Comparison of ENCODE assay signal across 26 cellular contexts in the genomic region with DNA sequence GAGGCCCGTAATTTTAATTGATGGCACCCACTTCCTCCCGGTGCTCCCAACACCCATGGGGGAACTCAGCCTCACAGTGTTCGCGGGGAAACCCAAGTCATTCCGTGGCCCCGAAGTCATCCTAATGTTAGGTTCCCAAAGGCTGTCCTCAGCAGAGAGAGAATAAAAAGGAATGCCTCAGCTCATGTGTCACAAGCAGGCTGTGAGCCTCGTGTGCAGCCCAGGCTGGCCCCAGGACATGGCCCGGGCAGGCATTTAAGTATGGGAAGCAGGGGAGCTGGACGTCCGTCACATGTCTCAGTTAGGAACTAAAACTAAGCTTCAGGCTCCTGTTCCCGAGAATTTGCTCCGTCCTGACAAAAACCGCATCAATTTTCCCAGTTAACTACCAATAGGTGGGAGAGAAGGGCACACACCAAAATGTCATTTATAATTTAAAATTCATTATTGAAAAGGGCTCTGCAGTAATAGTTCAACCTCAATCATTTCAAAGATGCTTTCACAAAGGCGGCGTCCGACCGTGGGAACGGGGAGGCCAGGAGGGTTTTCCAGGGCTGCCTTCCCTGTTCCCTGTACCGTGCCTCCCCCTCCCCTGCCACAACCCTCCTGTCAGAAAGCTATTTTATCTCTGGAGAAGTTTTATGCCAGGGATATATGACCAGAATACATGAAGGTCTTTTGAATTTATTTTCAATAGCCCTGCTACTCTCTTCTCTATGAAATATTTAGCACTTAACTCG.
DNase-seq lines count a peak whose midpoint lies in the region; ATAC-seq, FAIRE-seq and TF ChIP-seq lines count a peak whose summit lies in the region.
"Had no signal": no experiment of that assay in that cellular context is flagged by ENCODE, and none has a peak within 500 bp of the region (broad histone marks: within the 10 kb centered on the region; RNA-seq: fewer than 3 reads in every experiment).

No MANE protein-coding gene starts in this region.

- 27 to 38% methylated on average over 20 of the region's 20 CpGs for WGBS in aorta, 2 donors

- H3K27ac ChIP-seq in thoracic aorta: no peak overlapping the region
- no peak overlapping the region for H3K27ac ChIP-seq in aorta (ENCODE audit: low read depth in 1 of 2, low read length in 2 of 2)
- H3K27ac ChIP-seq: A549; BLaER1 treated with 17β-estradiol and CSF1 and Interleukin-3, amounts not matched to agents 10 nM and 100 nM; RWPE1 had no signal

- no peaks in the 10 kb centered on the region for H3K36me3 ChIP-seq in thoracic aorta
- H3K36me3 ChIP-seq in aorta (ENCODE audit: control insufficient read depth in 1 of 2, insufficient read depth in 2 of 2, low read length in 1 of 2): no peaks in the 10 kb centered on the region
- H3K36me3 ChIP-seq: BLaER1 treated with 17β-estradiol and CSF1 and Interleukin-3, amounts not matched to agents 10 nM and 100 nM had no signal

- no peak for FAIRE-seq in RCC 7860 (lab: Jason Lieb, UNC)
- FAIRE-seq: A549, GM12891, H54 had no signal

- DNase-seq in T-helper 17 cell: no peak
- DNase-seq in islet precursor cell: peak; percentile 86
- DNase-seq in nephron progenitor cell: peak; percentile 19
- no peak for DNase-seq in thoracic aorta (ENCODE audit: low spot score)
- DNase-seq in aorta: no peak
- no peak for DNase-seq in activated CD8-positive, alpha-beta memory T cell treated with anti-CD3 and anti-CD28 coated beads, Interleukin-2, amount 50 U/mL, for 48 hours
- no peak for DNase-seq in RCC 7860 (ENCODE audit: low spot score)
- DNase-seq: AML-193; CD4-positive, alpha-beta T cell; COR-L47; EL; GF-D8; KBM-7; MM.1S; NCI-H1048; NCI-H1417; NCI-H1694; NCI-H2029 treated with DMSO at 0.1 percent for 48 hours; NCI-H226; NCI-H510A; SHP77 had no signal

- no peak for ATAC-seq in T-helper 17 cell
- ATAC-seq in thoracic aorta (ENCODE audit: insufficient number of reproducible peaks, low FRiP score, low read depth): peak; percentile 23
- ATAC-seq in aorta (ENCODE audit: low FRiP score): no peak
- ATAC-seq: A549 had no signal

- H3K27me3 ChIP-seq in thoracic aorta (replicated peaks; ENCODE audit: insufficient read depth) (no peaks in the 10 kb centered on the region), aorta (ENCODE audit: control insufficient read depth in 1 of 2, insufficient read depth in 2 of 2, low read length in 1 of 2) (peaks cover 0 to 6% of the 10 kb centered on the region in 2 donors)
- H3K27me3 ChIP-seq: BLaER1 treated with 17β-estradiol and CSF1 and Interleukin-3, amounts not matched to agents 10 nM and 100 nM had no signal

- H3K4me3 ChIP-seq in thoracic aorta: no peak overlapping the region
- no peak overlapping the region for H3K4me3 ChIP-seq in aorta (ENCODE audit: low read length in 2 of 2)
- H3K4me3 ChIP-seq: A549; BLaER1 treated with 17β-estradiol and CSF1 and Interleukin-3, amounts not matched to agents 10 nM and 100 nM had no signal

- peak overlapping the region; percentile 78 for H3K27ac Mint-ChIP-seq in T-helper 17 cell
- H3K27ac Mint-ChIP-seq in nephron progenitor cell: no peak overlapping the region
- H3K27ac Mint-ChIP-seq: CD4-positive, alpha-beta T cell had no signal

- H3K4me1 Mint-ChIP-seq in T-helper 17 cell (peaks cover 24% of the 10 kb centered on the region), nephron progenitor cell (peaks cover 32% of the 10 kb centered on the region)

- H3K9me3 ChIP-seq in T-helper 17 cell (ENCODE audit: control insufficient read depth, low read length, poor library complexity, severe bottlenecking) (no peaks in the 10 kb centered on the region), thoracic aorta (no peaks in the 10 kb centered on the region), aorta (ENCODE audit: control insufficient read depth, low read length) (no peaks in the 10 kb centered on the region)
- H3K9me3 ChIP-seq: A549; BLaER1 treated with 17β-estradiol and CSF1 and Interleukin-3, amounts not matched to agents 10 nM and 100 nM had no signal

- no peaks in the 10 kb centered on the region for H3K9me3 Mint-ChIP-seq in nephron progenitor cell
- H3K9me3 Mint-ChIP-seq: CD4-positive, alpha-beta T cell had no signal

- intact Hi-C loops in aorta (cut with DNase I): no loop called here

- H3K4me1 ChIP-seq in thoracic aorta (ENCODE audit: control insufficient read depth in 1 of 2, low read depth in 2 of 2) (no peaks in the 10 kb centered on the region), aorta (ENCODE audit: control insufficient read depth in 1 of 2, insufficient read depth in 2 of 2, low read length in 2 of 2) (no peaks in the 10 kb centered on the region)
- H3K4me1 ChIP-seq: A549 had no signal

- H3K27me3 Mint-ChIP-seq in T-helper 17 cell (peaks cover 15% of the 10 kb centered on the region), nephron progenitor cell (ENCODE audit: low read depth, poor library complexity) (peaks cover 25% of the 10 kb centered on the region)

- H3K36me3 Mint-ChIP-seq in T-helper 17 cell (ENCODE audit: low read depth) (no peaks in the 10 kb centered on the region), nephron progenitor cell (ENCODE audit: low read depth) (no peaks in the 10 kb centered on the region)

- peak overlapping the region; percentile 45 for H3K4me3 Mint-ChIP-seq in T-helper 17 cell
- no peak overlapping the region for H3K4me3 Mint-ChIP-seq in nephron progenitor cell
- H3K4me3 Mint-ChIP-seq: CD4-positive, alpha-beta T cell had no signal

- TF ChIP-seq CTCF in nephron progenitor cell (IDR thresholded peaks at IDR 0.05) (no peak), thoracic aorta (IDR thresholded peaks at IDR 0.05) (no peak)

Comparison
In these comparisons a context has a peak if more than half of its experiments do, and no peak if none do; other contexts are left out.
1. DNase-seq: peak in islet precursor cell (single experiment) and nephron progenitor cell (single experiment); none in T-helper 17 cell (0 of 3), thoracic aorta (single experiment), aorta (0 of 2), activated CD8-positive, alpha-beta memory T cell treated with anti-CD3 and anti-CD28 coated beads, Interleukin-2, amount 50 U/mL, for 48 hours (single experiment) and RCC 7860 (single experiment).